8 cellular contexts compared by ENCODE assay signal in the genomic region with DNA sequence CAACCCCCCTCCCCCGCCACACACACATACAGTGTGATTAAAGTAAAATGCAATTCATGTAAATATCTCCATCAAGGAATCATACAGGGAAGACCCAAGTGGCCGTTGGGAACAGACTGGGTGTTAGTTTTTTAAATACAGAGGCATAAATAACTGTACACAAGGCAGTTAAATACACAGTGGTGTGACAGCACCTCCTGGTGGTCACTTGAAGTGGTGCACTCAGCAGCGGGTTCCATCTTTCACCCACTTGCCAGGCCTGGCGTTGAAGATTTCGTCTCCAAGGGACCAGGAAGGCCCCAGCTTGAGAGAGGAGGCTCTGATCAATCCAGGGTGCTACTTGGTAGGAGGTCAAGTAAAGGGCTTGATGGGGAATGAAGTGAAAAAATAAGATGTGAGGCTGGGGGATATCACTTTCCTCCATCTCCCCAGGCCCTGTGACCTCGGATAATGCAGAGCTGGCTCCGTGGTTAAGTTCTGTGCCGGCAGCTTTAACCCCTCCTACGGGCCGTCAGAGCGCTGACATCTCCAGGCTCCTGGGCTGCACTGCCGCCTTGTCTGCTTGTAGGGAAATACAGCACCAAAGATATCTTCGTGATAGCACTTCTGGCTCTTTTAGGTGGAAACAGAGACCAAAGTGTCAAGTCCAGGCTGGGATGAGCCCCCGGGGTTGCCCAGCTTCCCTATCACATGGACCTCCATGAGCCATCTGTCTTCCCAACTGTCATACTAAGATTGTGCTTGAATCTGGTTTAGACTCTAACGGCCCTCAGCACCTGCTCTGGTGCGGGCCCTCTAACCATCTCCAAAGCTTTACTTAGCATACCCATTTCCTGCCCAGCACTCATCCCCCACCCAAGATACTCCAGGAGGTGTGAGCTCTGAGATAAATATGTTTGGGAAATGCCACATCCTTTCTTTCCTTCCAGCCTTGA. TPM values are rescaled to one million over a fixed set of nuclear protein-coding genes. Genes with fewer than 3 reads are reported as not detected.
A peak's percentile ranks its signal among the peaks of the same experiment; 100 is the strongest.
DNase-seq lines count a peak whose midpoint lies in the region; ATAC-seq and TF ChIP-seq lines count a peak whose summit lies in the region.

No MANE protein-coding gene starts in this region.

- TF ChIP-seq CTCF in retinal pigment epithelial cell (conservative IDR thresholded peaks at IDR 0.05; ENCODE audit: low read depth, low read length): peak; percentile 72

- H3K4me3 ChIP-seq in retinal pigment epithelial cell (ENCODE audit: low read length): no peak overlapping the region

- DNase-seq in SIG-M5 treated with dmso at 0.1 percent for 504 hours (lab: John Stamatoyannopoulos, UW; ENCODE audit: unreplicated experiment) (peak; percentile 32), SIG-M5 (lab: John Stamatoyannopoulos, UW) (no peak), RPMI8226 (peak; percentile 53), glomerular endothelial cell (ENCODE audit: extremely low read depth, low read depth, low spot score) (peak; percentile 20), retinal pigment epithelial cell (ENCODE audit: low read depth) (no peak)
- peak; percentile 48 for DNase-seq in activated gamma-delta T cell treated with anti-CD3 and anti-CD28 coated beads, Interleukin-2, amount 50 U/mL, for 16 hours (ENCODE audit: low read depth)

- ATAC-seq in GM21576 (IDR thresholded peaks at IDR 0.05; ENCODE audit: unreplicated experiment): no peak
- ATAC-seq in GM18498 (IDR thresholded peaks at IDR 0.05; ENCODE audit: unreplicated experiment): no peak

RNA-seq across cellular contexts. Expression of gene LGALS9, which starts 20.7 kb away (rescaled TPM):
- total RNA-seq in glomerular endothelial cell: 120 and 200 TPM in 2 replicates

Comparison
In these comparisons a context has a peak if more than half of its experiments do, and no peak if none do; other contexts are left out.
1. DNase-seq: peak in SIG-M5 treated with dmso at 0.1 percent for 504 hours (single experiment), RPMI8226 (single experiment), activated gamma-delta T cell treated with anti-CD3 and anti-CD28 coated beads, Interleukin-2, amount 50 U/mL, for 16 hours (single experiment) and glomerular endothelial cell (single experiment); none in SIG-M5 (single experiment) and retinal pigment epithelial cell (single experiment).